ENCODE assay signal across 11 cellular contexts in genomic region chr3:177283983-177284382, GRCh38.
A peak's percentile ranks its signal among the peaks of the same experiment; 100 is the strongest.
DNase-seq lines count a peak whose midpoint lies in the region; ATAC-seq and TF ChIP-seq lines count a peak whose summit lies in the region.
"Had no signal": no experiment of that assay in that cellular context is flagged by ENCODE, and none has a peak within 500 bp of the region (broad histone marks: within the 10 kb centered on the region; RNA-seq: fewer than 3 reads in every experiment).

No MANE protein-coding gene starts in this region.

- H3K27me3 ChIP-seq in WERI-Rb-1 (ENCODE audit: insufficient read depth, low read depth, severe bottlenecking) (no peaks in the 10 kb centered on the region), iPS-20b (ENCODE audit: insufficient read depth, low read length) (no peaks in the 10 kb centered on the region), thyroid gland (no peaks in the 10 kb centered on the region), H7 (ENCODE audit: control insufficient read depth, insufficient read depth, low read length) (no peaks in the 10 kb centered on the region)
- H3K27me3 ChIP-seq: body of pancreas, dorsolateral prefrontal cortex had no signal

- no peaks in the 10 kb centered on the region for H3K27me3 Mint-ChIP-seq in stimulated activated naive CD8-positive, alpha-beta T cell treated with anti-CD3 and anti-CD28 coated beads, Interleukin-15, Interleukin-2, amounts not matched to agents 100 ng/mL and 50 ng/mL, for 24 hours

- peaks cover 31% of the 10 kb centered on the region for H3K4me1 ChIP-seq in iPS-20b (ENCODE audit: insufficient read depth, low read length)
- H3K4me1 ChIP-seq in thyroid gland: peaks cover 23 to 25% of the 10 kb centered on the region in 2 donors
- H3K4me1 ChIP-seq: body of pancreas had no signal

- ATAC-seq in stimulated activated naive CD8-positive, alpha-beta T cell treated with anti-CD3 and anti-CD28 coated beads, Interleukin-15, Interleukin-2, amounts not matched to agents 100 U/mL and 50 U/mL, for 24 hours: no peak

- peaks cover 10% of the 10 kb centered on the region for H3K9me3 ChIP-seq in WERI-Rb-1 (ENCODE audit: severe bottlenecking)
- H3K9me3 ChIP-seq in iPS-20b (ENCODE audit: insufficient read depth, low read depth, low read length): no peaks in the 10 kb centered on the region
- no peaks in the 10 kb centered on the region for H3K9me3 ChIP-seq in thyroid gland
- H3K9me3 ChIP-seq: body of pancreas had no signal

- H3K36me3 Mint-ChIP-seq in stimulated activated naive CD8-positive, alpha-beta T cell treated with anti-CD3 and anti-CD28 coated beads, Interleukin-15, Interleukin-2, amounts not matched to agents 100 ng/mL and 50 ng/mL, for 24 hours (ENCODE audit: low read depth): no peaks in the 10 kb centered on the region

- peaks cover 30% of the 10 kb centered on the region for H3K4me1 Mint-ChIP-seq in stimulated activated naive CD8-positive, alpha-beta T cell treated with anti-CD3 and anti-CD28 coated beads, Interleukin-15, Interleukin-2, amounts not matched to agents 100 ng/mL and 50 ng/mL, for 24 hours (ENCODE audit: low read depth)

- 0 out of 2 replicates have a peak overlapping the region, but pooled peaks have one; percentile 23 for H3K9ac ChIP-seq in iPS-20b (ENCODE audit: low read depth, low read length)

- no peak overlapping the region for H3K4me3 ChIP-seq in WERI-Rb-1 (ENCODE audit: low read depth, low read length)
- peak overlapping the region; percentile 36; the same call in 1 of the 2 replicates for H3K4me3 ChIP-seq in iPS-20b (ENCODE audit: low read length)
- H3K4me3 ChIP-seq in thyroid gland (replicated peaks in 1 of 3): no peak overlapping the region
- no peak overlapping the region for H3K4me3 ChIP-seq in H7 (ENCODE audit: insufficient read depth, low read depth, low read length)
- H3K4me3 ChIP-seq: body of pancreas, dorsolateral prefrontal cortex had no signal

- H3K36me3 ChIP-seq in WERI-Rb-1 (no peaks in the 10 kb centered on the region), iPS-20b (ENCODE audit: insufficient read depth, low read depth, low read length) (no peaks in the 10 kb centered on the region), thyroid gland (no peaks in the 10 kb centered on the region), H7 (replicated peaks; ENCODE audit: control insufficient read depth, insufficient read depth, low read length) (no peaks in the 10 kb centered on the region)

- 68 to 75% methylated on average over 2 of the region's 2 CpGs for WGBS in thyroid gland, 2 donors

- no peak for DNase-seq in stimulated activated naive CD8-positive, alpha-beta T cell treated with anti-CD3 and anti-CD28 coated beads, Interleukin-15, Interleukin-2, amounts not matched to agents 100 U/mL and 50 U/mL, for 24 hours
- DNase-seq in WERI-Rb-1 (no peak), thyroid gland (no peak), HuH-7 (ENCODE audit: low spot score) (no peak), H7 (no peak)
- no peak for DNase-seq in activated naive CD4-positive, alpha-beta T cell treated with anti-CD3 and anti-CD28 coated beads, Interleukin-2, amount 50 U/mL, for 16 hours
- DNase-seq: dorsolateral prefrontal cortex, NCI-H1694 had no signal

- intact Hi-C loops in thyroid gland (cut with DNase I): no loop called here

- H3K9me3 Mint-ChIP-seq in stimulated activated naive CD8-positive, alpha-beta T cell treated with anti-CD3 and anti-CD28 coated beads, Interleukin-15, Interleukin-2, amounts not matched to agents 100 ng/mL and 50 ng/mL, for 24 hours: no peaks in the 10 kb centered on the region

- peak overlapping the region; percentile 79 for H3K27ac Mint-ChIP-seq in stimulated activated naive CD8-positive, alpha-beta T cell treated with anti-CD3 and anti-CD28 coated beads, Interleukin-15, Interleukin-2, amounts not matched to agents 100 ng/mL and 50 ng/mL, for 24 hours

- TF ChIP-seq CTCF in WERI-Rb-1 (IDR thresholded peaks at IDR 0.05; ENCODE audit: low read depth, low read length) (no peak), thyroid gland (IDR thresholded peaks at IDR 0.05) (no peak)

- no peak overlapping the region for H3K4me3 Mint-ChIP-seq in stimulated activated naive CD8-positive, alpha-beta T cell treated with anti-CD3 and anti-CD28 coated beads, Interleukin-15, Interleukin-2, amounts not matched to agents 100 ng/mL and 50 ng/mL, for 24 hours

- H3K27ac ChIP-seq in WERI-Rb-1: peak overlapping the region; percentile 71
- H3K27ac ChIP-seq in iPS-20b (ENCODE audit: low read length): no peak overlapping the region
- H3K27ac ChIP-seq in thyroid gland: peak overlapping the region; percentile 38 to 65 (median 39)
- H3K27ac ChIP-seq: body of pancreas, dorsolateral prefrontal cortex had no signal

- no peak for TF ChIP-seq POLR2A in thyroid gland (IDR thresholded peaks at IDR 0.05)
